In the genomic region with DNA sequence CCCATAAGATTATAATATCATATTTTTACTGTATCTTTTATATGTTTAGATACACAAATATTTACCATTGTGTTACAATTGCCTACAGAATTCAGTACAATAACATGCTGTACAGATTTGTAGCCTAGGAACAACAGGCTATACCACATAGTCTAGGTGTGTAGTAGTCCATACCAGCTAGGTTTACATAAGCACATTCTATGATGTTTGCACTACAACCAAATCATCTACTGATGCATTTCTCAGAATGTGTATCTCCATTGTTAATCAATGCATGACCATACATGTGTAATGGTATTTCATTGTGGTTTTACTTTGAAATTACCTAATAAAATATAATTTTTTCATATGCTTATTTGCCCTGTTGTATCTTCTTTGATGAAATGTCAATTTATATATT, we compare ENCODE assay signal across 27 cellular contexts.
DNase-seq lines count a peak whose midpoint lies in the region; ATAC-seq, FAIRE-seq and TF ChIP-seq lines count a peak whose summit lies in the region.
"Had no signal": no experiment of that assay in that cellular context is flagged by ENCODE, and none has a peak within 500 bp of the region (broad histone marks: within the 10 kb centered on the region; RNA-seq: fewer than 3 reads in every experiment).

No MANE protein-coding gene starts in this region.

- no peaks in the 10 kb centered on the region for H3K36me3 ChIP-seq in bronchial epithelial cell (ENCODE audit: control insufficient read depth, insufficient read depth, low read length)
- no peaks in the 10 kb centered on the region for H3K36me3 ChIP-seq in keratinocyte (ENCODE audit: control insufficient read depth in 2 of 2, extremely low read depth in 1 of 2, insufficient read depth in 2 of 2, low read length in 2 of 2)
- no peaks in the 10 kb centered on the region for H3K36me3 ChIP-seq in upper lobe of right lung
- no peaks in the 10 kb centered on the region for H3K36me3 ChIP-seq in right lobe of liver
- H3K36me3 ChIP-seq: BE2C, BLaER1 had no signal

- H3K27ac ChIP-seq in epithelial cell of prostate (no peak overlapping the region), keratinocyte (ENCODE audit: control insufficient read depth, insufficient read depth, low read length) (no peak overlapping the region), upper lobe of right lung (no peak overlapping the region), right lobe of liver (no peak overlapping the region)
- H3K27ac ChIP-seq: BLaER1 had no signal

- ATAC-seq in upper lobe of right lung = no peak
- ATAC-seq in right lobe of liver = no peak
- ATAC-seq: GM12878 had no signal

- intact Hi-C loops in upper lobe of right lung (cut with DNase I) = no loop called here
- intact Hi-C loops in right lobe of liver (cut with DNase I) = no loop called here

- H4K20me1 ChIP-seq in keratinocyte (ENCODE audit: control insufficient read depth, extremely low read depth, insufficient read depth, low read length) = no peaks in the 10 kb centered on the region
- H4K20me1 ChIP-seq: BLaER1 had no signal

- H2AFZ ChIP-seq in keratinocyte (ENCODE audit: control insufficient read depth, low read length) = peak overlapping the region; percentile 15

- no peak for TF ChIP-seq POLR2A in right lobe of liver (IDR thresholded peaks at IDR 0.05)

- H3K9me1 ChIP-seq in keratinocyte (ENCODE audit: control insufficient read depth, extremely low read depth, insufficient read depth, low read length) = no peaks in the 10 kb centered on the region

- H3K9me3 ChIP-seq in keratinocyte (ENCODE audit: control insufficient read depth, low read depth, low read length) = no peaks in the 10 kb centered on the region
- H3K9me3 ChIP-seq in upper lobe of right lung = no peaks in the 10 kb centered on the region
- H3K9me3 ChIP-seq in right lobe of liver = no peaks in the 10 kb centered on the region
- H3K9me3 ChIP-seq: BE2C, BLaER1 had no signal

- FAIRE-seq in bronchial epithelial cell (lab: Jason Lieb, UNC) (no peak), keratinocyte (lab: Jason Lieb, UNC) (no peak)
- FAIRE-seq: A204.1, GM12878, GM12892, GM18507 had no signal

- no peaks in the 10 kb centered on the region for H3K27me3 ChIP-seq in bronchial epithelial cell (ENCODE audit: control insufficient read depth, insufficient read depth, low read length)
- no peaks in the 10 kb centered on the region for H3K27me3 ChIP-seq in keratinocyte (ENCODE audit: control insufficient read depth, extremely low read depth, insufficient read depth, low read length)
- no peaks in the 10 kb centered on the region for H3K27me3 ChIP-seq in upper lobe of right lung
- H3K27me3 ChIP-seq in right lobe of liver = no peaks in the 10 kb centered on the region
- H3K27me3 ChIP-seq: BE2C, BLaER1 had no signal

- no peak overlapping the region for H3K4me2 ChIP-seq in keratinocyte (ENCODE audit: control insufficient read depth, extremely low read depth, insufficient read depth, low read depth, low read length)
- H3K4me2 ChIP-seq: BLaER1 had no signal

- no peak overlapping the region for H3K9ac ChIP-seq in keratinocyte (ENCODE audit: control insufficient read depth, extremely low read depth, insufficient read depth, low read length)
- H3K9ac ChIP-seq: BLaER1 had no signal

- DNase-seq in LNCaP clone FGC (ENCODE audit: low read depth) = peak; percentile 3
- peak; percentile 32 for DNase-seq in bronchial epithelial cell (ENCODE audit: low read depth)
- DNase-seq in epithelial cell of prostate (ENCODE audit: low read depth, low spot score) = peak; percentile 65
- no peak for DNase-seq in keratinocyte (ENCODE audit: low read depth, low spot score)
- DNase-seq in activated effector memory CD4-positive, alpha-beta T cell treated with anti-CD3 and anti-CD28 coated beads, Interleukin-2, amount 50 U/mL, for 16 hours = no peak
- DNase-seq in upper lobe of right lung = no peak
- no peak for DNase-seq in right lobe of liver
- DNase-seq: 8988T; ACHN; BE2C; C1 segment of cervical spinal cord; CD4-positive, alpha-beta memory T cell; CD4-positive, CD25-positive, alpha-beta regulatory T cell; CD8-positive, alpha-beta memory T cell; COR-L47; DMS 273 treated with DMSO at 0.1 percent for 48 hours; DMS153; DMS53; DMS79; DND-41; EL; GDM1 had no signal

- TF ChIP-seq CTCF in LNCaP clone FGC (IDR thresholded peaks at IDR 0.05; ENCODE audit: control insufficient read depth, extremely low read depth, insufficient read depth) (no peak), bronchial epithelial cell (IDR thresholded peaks at IDR 0.05; ENCODE audit: insufficient read depth, low read length, severe bottlenecking) (no peak), keratinocyte (optimal IDR thresholded peaks at IDR 0.05 in 1 of 3, IDR thresholded peaks at IDR 0.05 in 1 of 3, conservative IDR thresholded peaks at IDR 0.05 in 1 of 3; ENCODE audit: extremely low read depth in 1 of 3, insufficient read depth in 2 of 3, low read length in 3 of 3) (no peak), upper lobe of right lung (IDR thresholded peaks at IDR 0.05) (no peak), right lobe of liver (IDR thresholded peaks at IDR 0.05) (no peak)

- no peaks in the 10 kb centered on the region for H3K79me2 ChIP-seq in keratinocyte (ENCODE audit: control insufficient read depth, insufficient read depth, low read length)

- dilution Hi-C loops in keratinocyte (cut with MboI; ENCODE audit: extremely low pct_ligation_motif_present, low sequenced_read_pairs) = no loop called here

- H3K4me3 ChIP-seq in LNCaP clone FGC (ENCODE audit: low read depth, low read length) (no peak overlapping the region), bronchial epithelial cell (ENCODE audit: low read depth, low read length) (no peak overlapping the region), keratinocyte (ENCODE audit: control insufficient read depth in 2 of 3, extremely low read depth in 1 of 3, insufficient read depth in 2 of 3, low read depth in 1 of 3, low read length in 3 of 3) (no peak overlapping the region), upper lobe of right lung (no peak overlapping the region), right lobe of liver (no peak overlapping the region)
- H3K4me3 ChIP-seq: BLaER1, GM12878 had no signal

- H3K4me1 ChIP-seq in keratinocyte (ENCODE audit: control insufficient read depth, extremely low read depth, insufficient read depth, low read length) (no peaks in the 10 kb centered on the region), upper lobe of right lung (no peaks in the 10 kb centered on the region), right lobe of liver (no peaks in the 10 kb centered on the region)
- H3K4me1 ChIP-seq: BE2C, BLaER1 had no signal

Comparison
In these comparisons a context has a peak if more than half of its experiments do, and no peak if none do; other contexts are left out.
1. DNase-seq: peak in LNCaP clone FGC (single experiment), bronchial epithelial cell (single experiment) and epithelial cell of prostate (single experiment); none in keratinocyte (single experiment), activated effector memory CD4-positive, alpha-beta T cell treated with anti-CD3 and anti-CD28 coated beads, Interleukin-2, amount 50 U/mL, for 16 hours (single experiment), upper lobe of right lung (single experiment) and right lobe of liver (0 of 3).